ENCODE assay signal across 9 cellular contexts in the genomic region with DNA sequence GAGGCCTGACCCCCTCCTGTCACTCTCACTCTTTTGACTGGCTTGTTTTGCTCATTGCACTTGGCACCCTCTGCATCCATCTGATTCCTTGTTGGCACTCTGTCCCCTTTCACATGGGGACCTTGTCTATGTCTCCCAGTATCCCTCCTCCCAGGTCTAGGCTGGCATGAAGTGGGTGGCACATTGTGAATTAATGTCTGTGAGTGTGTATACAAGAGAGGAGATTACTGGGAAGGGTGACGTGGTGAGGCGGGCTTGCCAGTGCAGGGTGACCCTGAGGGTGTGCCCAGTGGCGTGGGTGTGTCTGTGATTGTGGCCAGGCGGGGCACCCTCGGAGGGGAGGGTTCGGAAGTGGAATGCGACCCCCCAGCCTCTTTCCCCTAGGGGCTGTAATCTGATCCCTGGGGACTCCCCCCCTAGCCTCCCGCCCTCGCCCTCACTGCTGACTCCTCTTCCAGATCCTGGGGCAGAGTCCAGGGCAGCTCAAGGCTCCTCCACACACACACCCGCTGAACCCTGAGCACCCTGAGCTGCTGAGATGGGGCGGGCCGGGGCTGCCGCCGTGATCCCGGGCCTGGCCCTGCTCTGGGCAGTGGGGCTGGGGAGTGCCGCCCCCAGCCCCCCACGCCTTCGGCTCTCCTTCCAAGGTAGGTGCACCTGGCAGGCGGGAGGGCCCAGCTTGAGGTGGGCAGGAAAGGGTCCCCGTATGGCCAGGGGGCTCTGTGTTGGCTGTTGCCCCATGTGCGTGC. TPM values are rescaled to one million over a fixed set of nuclear protein-coding genes. Genes with fewer than 3 reads are reported as not detected.
DNase-seq lines count a peak whose midpoint lies in the region; ATAC-seq and TF ChIP-seq lines count a peak whose summit lies in the region.
"Had no signal": no experiment of that assay in that cellular context is flagged by ENCODE, and none has a peak within 500 bp of the region (broad histone marks: within the 10 kb centered on the region; RNA-seq: fewer than 3 reads in every experiment).

A gene (plus strand): TSS at position 445 of the 749 bp plus-strand sequence. CDS start 94 bp downstream, at position 539.

- dilution Hi-C loops in mammary epithelial cell (cut with HindIII; ENCODE audit: low sequenced_read_pairs), result no loop called here

- peaks cover 11% of the 10 kb centered on the region for H3K4me1 Mint-ChIP-seq in activated naive CD4-positive, alpha-beta T cell treated with anti-CD3 and anti-CD28 coated beads for 36 hours (ENCODE audit: low read depth)

- no peak within 1 kb of the TSS for H3K27ac ChIP-seq in mammary epithelial cell (ENCODE audit: insufficient read depth, low read depth, low read length)
- peak within 1 kb of the TSS; percentile 80 to 92 for H3K27ac ChIP-seq in left lung
- no peak within 1 kb of the TSS for H3K27ac ChIP-seq in testis

- H3K27ac Mint-ChIP-seq in activated naive CD4-positive, alpha-beta T cell treated with anti-CD3 and anti-CD28 coated beads for 36 hours, result no peak within 1 kb of the TSS

- TF ChIP-seq CTCF in mammary epithelial cell (conservative IDR thresholded peaks at IDR 0.05 in 1 of 2, IDR thresholded peaks at IDR 0.05 in 1 of 2; ENCODE audit: extremely low read depth in 1 of 2, insufficient read depth in 1 of 2, low read depth in 1 of 2, low read length in 2 of 2) (no peak), left lung (IDR thresholded peaks at IDR 0.05) (no peak), testis (IDR thresholded peaks at IDR 0.05) (no peak)

- no peaks in the 10 kb centered on the region for H3K9me3 Mint-ChIP-seq in activated naive CD4-positive, alpha-beta T cell treated with anti-CD3 and anti-CD28 coated beads for 36 hours

- H3K36me3 ChIP-seq in mammary epithelial cell (ENCODE audit: insufficient read depth, low read length), result no peaks in the 10 kb centered on the region
- no peaks in the 10 kb centered on the region for H3K36me3 ChIP-seq in left lung
- H3K36me3 ChIP-seq in testis (ENCODE audit: low read depth, missing control alignments), result no peaks in the 10 kb centered on the region

- H2AFZ ChIP-seq in mammary epithelial cell (ENCODE audit: low read depth, low read length), result peak within 1 kb of the TSS; percentile 23

- H3K4me3 ChIP-seq in mammary epithelial cell (replicated peaks in 1 of 3; ENCODE audit: insufficient read depth in 1 of 3, low read depth in 2 of 3, low read length in 3 of 3), result peak within 1 kb of the TSS; percentile 4 to 29 (median 25)
- peak within 1 kb of the TSS; percentile 24 to 48 for H3K4me3 ChIP-seq in left lung
- H3K4me3 ChIP-seq in testis, result no peak within 1 kb of the TSS

- DNase-seq in HT-29 (ENCODE audit: low spot score), result peak; percentile 72
- peak; percentile 68 for DNase-seq in mammary epithelial cell
- peak; percentile 86 to 87 for DNase-seq in left lung
- DNase-seq in testis, result peak; percentile 65
- DNase-seq in activated naive CD4-positive, alpha-beta T cell treated with anti-CD3 and anti-CD28 coated beads for 36 hours, result no peak
- DNase-seq in NCI-H446 (lab: John Stamatoyannopoulos, UW), result no peak
- DNase-seq: SW 1271 had no signal

- no peak for TF ChIP-seq POLR2A in testis (IDR thresholded peaks at IDR 0.05)

- H3K4me2 ChIP-seq in mammary epithelial cell (ENCODE audit: insufficient read depth, low read depth, low read length), result peak within 1 kb of the TSS; percentile 73

- intact Hi-C loops in mammary epithelial cell (cut with micrococcal nuclease), result no loop called here
- intact Hi-C loops in left lung (cut with DNase I), result no loop called here
- intact Hi-C loops in testis (cut with DNase I; ENCODE audit: low total_unique reads), result no loop called here
- intact Hi-C loops in activated naive CD4-positive, alpha-beta T cell treated with anti-CD3 and anti-CD28 coated beads for 36 hours (cut with micrococcal nuclease), result no loop called here

- in situ Hi-C loops in mammary epithelial cell (cut with MboI; ENCODE audit: low sequenced_read_pairs in 2 of 2), result no loop called here

- WGBS in mammary epithelial cell (ENCODE audit: low coverage, missing lambda C conversion rate), result 14% methylated on average over 10 of the region's 21 CpGs
- 38 to 43% methylated on average over 2 to 19 of the region's 21 CpGs for WGBS in testis, 2 donors

- ATAC-seq in left lung, result peak; percentile 55
- no peak for ATAC-seq in HG03097 (IDR thresholded peaks at IDR 0.05; ENCODE audit: low FRiP score, unreplicated experiment)
- ATAC-seq in GM19395 (IDR thresholded peaks at IDR 0.05; ENCODE audit: unreplicated experiment), result no peak

- no peaks in the 10 kb centered on the region for H3K79me2 ChIP-seq in mammary epithelial cell (ENCODE audit: insufficient read depth, low read length)

- CTCF ChIA-PET in mammary epithelial cell (lab: Charles Lee; ENCODE audit: low non-redundant PET), result no interaction called here
- CTCF ChIA-PET in activated naive CD4-positive, alpha-beta T cell treated with anti-CD3 and anti-CD28 coated beads for 36 hours (lab: Charles Lee), result interaction anchor here (0.6 to 1.9 kb wide), 3 partner anchors 12 to 74 kb away, joined by 3 to 7 read pairs (median 3); no protein-coding TSS in a partner anchor

- no peaks in the 10 kb centered on the region for H3K36me3 Mint-ChIP-seq in activated naive CD4-positive, alpha-beta T cell treated with anti-CD3 and anti-CD28 coated beads for 36 hours (ENCODE audit: low read depth)

- H3K27me3 ChIP-seq in mammary epithelial cell (ENCODE audit: insufficient read depth, low read length), result no peaks in the 10 kb centered on the region
- H3K27me3 ChIP-seq in left lung, result peaks cover 0 to 30% of the 10 kb centered on the region in 2 donors
- no peaks in the 10 kb centered on the region for H3K27me3 ChIP-seq in testis

- BruUV-seq in mammary epithelial cell (replicated peaks; lab: Mats Ljungman, UMichigan), result no TSS peak

- no peak within 1 kb of the TSS for H3K9ac ChIP-seq in mammary epithelial cell (ENCODE audit: insufficient read depth, low read length)

- no peaks in the 10 kb centered on the region for H3K9me3 ChIP-seq in mammary epithelial cell (replicated peaks; ENCODE audit: insufficient read depth, low read length)
- H3K9me3 ChIP-seq in left lung, result no peaks in the 10 kb centered on the region
- H3K9me3 ChIP-seq in testis, result no peaks in the 10 kb centered on the region

- peaks cover 51% of the 10 kb centered on the region for H3K4me1 ChIP-seq in mammary epithelial cell (ENCODE audit: insufficient read depth, low read length)
- H3K4me1 ChIP-seq in left lung, result peaks cover 48 to 65% of the 10 kb centered on the region in 2 donors
- peaks cover 63% of the 10 kb centered on the region for H3K4me1 ChIP-seq in testis

- no peaks in the 10 kb centered on the region for H4K20me1 ChIP-seq in mammary epithelial cell (ENCODE audit: insufficient read depth, low read length)

- peaks cover 17% of the 10 kb centered on the region for H3K27me3 Mint-ChIP-seq in activated naive CD4-positive, alpha-beta T cell treated with anti-CD3 and anti-CD28 coated beads for 36 hours (ENCODE audit: low read depth)

- H3K4me3 Mint-ChIP-seq in activated naive CD4-positive, alpha-beta T cell treated with anti-CD3 and anti-CD28 coated beads for 36 hours, result no peak within 1 kb of the TSS

RNA-seq across cellular contexts. Expression of the gene that starts here (rescaled TPM):
- 87.7 and 94.2 TPM in 2 replicates for total RNA-seq in HT-29 (2014; rRNA removed; shearing (Covaris generic))
- total RNA-seq in mammary epithelial cell (10 to 100 TPM in 1 of 2 donors, 1 to 10 TPM in 1; 4.3 to 15.5 TPM), left lung (10 to 100 TPM; 56.8 to 92.7 TPM), testis (10 to 100 TPM; 12.9 to 26.7 TPM)
- polyA plus RNA-seq in mammary epithelial cell (8.4 TPM), testis (ENCODE audit: insufficient read depth, low read depth, low replicate concordance) (30.2 TPM)
- polyA minus RNA-seq in mammary epithelial cell, result 0.31 TPM
- total RNA-seq in activated naive CD4-positive, alpha-beta T cell treated with anti-CD3 and anti-CD28 coated beads for 36 hours, result under 1 TPM; 0.33 to 0.37 TPM

Comparison
In these comparisons a context has a peak if more than half of its experiments do, and no peak if none do; other contexts are left out.
1. DNase-seq: peak in HT-29 (single experiment), mammary epithelial cell (single experiment), left lung (2 of 2) and testis (single experiment); none in activated naive CD4-positive, alpha-beta T cell treated with anti-CD3 and anti-CD28 coated beads for 36 hours (single experiment) and NCI-H446 (0 of 2).
2. H3K27ac ChIP-seq: peak in left lung (2 of 2); none in mammary epithelial cell (single experiment) and testis (0 of 2).
3. H3K4me3 ChIP-seq: peak in mammary epithelial cell (3 of 3) and left lung (2 of 2); none in testis (0 of 2).